ENCODE assay signal across 20 cellular contexts in genomic region chr17:13154403-13154802, GRCh38.
"Had no signal": no experiment of that assay in that cellular context is flagged by ENCODE, and none has a peak within 500 bp of the region (broad histone marks: within the 10 kb centered on the region; RNA-seq: fewer than 3 reads in every experiment).

No MANE protein-coding gene starts in this region.

- DNase-seq: activated CD4-positive, alpha-beta memory T cell treated with anti-CD3 and anti-CD28 coated beads for 36 hours; activated CD4-positive, alpha-beta T cell treated with anti-CD3 and anti-CD28 coated beads for 48 hours; activated naive CD4-positive, alpha-beta T cell treated with Interleukin-2 at 50 U/mL for 16 hours; activated naive CD8-positive, alpha-beta T cell treated with anti-CD3 and anti-CD28 coated beads for 36 hours; activated T-cell treated with anti-CD3 and anti-CD28 coated beads, Interleukin-2, amount 50 U/mL, for 48 hours; cerebellar nuclear complex; esophagus squamous epithelium; head of caudate nucleus; hypothalamus; midbrain; natural killer cell; ovary; stimulated activated CD4-positive, alpha-beta T cell treated with anti-CD3 and anti-CD28 coated beads, Interleukin-12 subunit alpha, Interleukin-12 subunit beta, amount 100 ng/mL, for 4 hours; stimulated activated CD4-positive, alpha-beta T cell treated with anti-CD3 and anti-CD28 coated beads, Interleukin-4, amount 100 ng/mL, for 4 hours; stimulated activated naive CD8-positive, alpha-beta T cell treated with anti-CD3 and anti-CD28 coated beads, Interleukin-15, Interleukin-2, amounts not matched to agents 100 U/mL and 50 U/mL, for 24 hours; T1000; upper lobe of right lung had no signal

- ATAC-seq: gastroesophageal sphincter; natural killer cell; stimulated activated naive CD8-positive, alpha-beta T cell treated with anti-CD3 and anti-CD28 coated beads, Interleukin-15, Interleukin-2, amounts not matched to agents 100 U/mL and 50 U/mL, for 24 hours; upper lobe of right lung had no signal

- H3K4me3 ChIP-seq: coronary artery, esophagus squamous epithelium, gastroesophageal sphincter, ovary, prostate gland, upper lobe of right lung had no signal

- H3K27me3 Mint-ChIP-seq: activated naive CD8-positive, alpha-beta T cell treated with anti-CD3 and anti-CD28 coated beads for 36 hours had no signal

- H3K27ac ChIP-seq: coronary artery, esophagus squamous epithelium, gastroesophageal sphincter, ovary, prostate gland, upper lobe of right lung had no signal

- H3K4me1 ChIP-seq: esophagus squamous epithelium, gastroesophageal sphincter, prostate gland, upper lobe of right lung had no signal

- H3K27me3 ChIP-seq: esophagus squamous epithelium, gastroesophageal sphincter, ovary, upper lobe of right lung had no signal

- H3K36me3 Mint-ChIP-seq: activated CD4-positive, alpha-beta memory T cell treated with anti-CD3 and anti-CD28 coated beads for 36 hours; activated naive CD8-positive, alpha-beta T cell treated with anti-CD3 and anti-CD28 coated beads for 36 hours; natural killer cell had no signal

- H3K4me1 Mint-ChIP-seq: activated naive CD8-positive, alpha-beta T cell treated with anti-CD3 and anti-CD28 coated beads for 36 hours; natural killer cell had no signal

- H3K36me3 ChIP-seq: esophagus squamous epithelium, gastroesophageal sphincter, ovary, prostate gland, upper lobe of right lung had no signal

- H3K4me3 Mint-ChIP-seq: activated CD4-positive, alpha-beta memory T cell treated with anti-CD3 and anti-CD28 coated beads for 36 hours; activated naive CD8-positive, alpha-beta T cell treated with anti-CD3 and anti-CD28 coated beads for 36 hours; natural killer cell had no signal

- H3K9me3 Mint-ChIP-seq: activated naive CD8-positive, alpha-beta T cell treated with anti-CD3 and anti-CD28 coated beads for 36 hours had no signal

- H3K9me3 ChIP-seq: esophagus squamous epithelium, gastroesophageal sphincter, ovary, prostate gland, upper lobe of right lung had no signal

- H3K27ac Mint-ChIP-seq: activated CD4-positive, alpha-beta memory T cell treated with anti-CD3 and anti-CD28 coated beads for 36 hours; activated naive CD8-positive, alpha-beta T cell treated with anti-CD3 and anti-CD28 coated beads for 36 hours; natural killer cell had no signal
